In the genomic region with DNA sequence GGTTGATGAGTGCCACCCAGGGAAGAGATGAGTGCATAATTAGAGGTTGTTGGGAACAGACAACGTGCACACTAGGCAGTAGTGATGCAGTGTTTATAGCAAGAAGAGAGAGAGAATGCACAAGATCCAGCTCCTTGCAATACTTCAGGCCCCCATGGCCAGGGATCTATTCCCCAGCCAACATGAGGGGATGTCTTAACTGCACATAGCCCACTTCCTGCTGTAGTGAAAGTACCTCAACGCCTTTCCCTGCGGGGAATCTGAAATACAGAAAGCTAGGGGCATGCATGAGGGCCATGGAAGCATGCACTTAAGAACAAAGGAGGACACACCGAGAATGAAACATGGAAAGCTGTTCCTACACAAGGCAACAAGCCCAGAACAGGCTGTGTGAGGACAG, we compare ENCODE assay signal across 19 cellular contexts.
"Had no signal": no experiment of that assay in that cellular context is flagged by ENCODE, and none has a peak within 500 bp of the region (broad histone marks: within the 10 kb centered on the region; RNA-seq: fewer than 3 reads in every experiment).

No MANE protein-coding gene starts in this region.

- H3K4me2 ChIP-seq: KMS-11 had no signal

- H3K36me3 ChIP-seq: MG63, SJSA1 had no signal

- H3K9ac ChIP-seq: KMS-11 had no signal

- H3K27ac ChIP-seq: KMS-11, SJSA1 had no signal

- H3K9me3 ChIP-seq: MG63, SJSA1 had no signal

- FAIRE-seq: RCC 7860 had no signal

- H3K4me1 ChIP-seq: SJSA1 had no signal

- H3K27me3 ChIP-seq: MG63, SJSA1 had no signal

- DNase-seq: activated CD4-positive, alpha-beta T cell treated with anti-CD3 and anti-CD28 coated beads for 4 hours; activated CD8-positive, alpha-beta memory T cell treated with anti-CD3 and anti-CD28 coated beads, Interleukin-2, amount 50 U/mL, for 4 hours; activated CD8-positive, alpha-beta T cell treated with anti-CD3 and anti-CD28 coated beads for 36 hours; activated gamma-delta T cell treated with Interleukin-2 at 50 U/mL for 16 hours; activated naive CD4-positive, alpha-beta T cell treated with anti-CD3 and anti-CD28 coated beads, Interleukin-2, amount 10 ng/mL, durations not matched to agents 7 days and 5 days; activated naive CD8-positive, alpha-beta T cell treated with anti-CD3 and anti-CD28 coated beads for 36 hours; activated T-cell treated with anti-CD3 and anti-CD28 coated beads, Interleukin-2, amount 50 U/mL, for 72 hours; MG63; MV-4-11; NCI-H1105; NCI-H1436; NCI-H1694 treated with DMSO at 0.1 percent for 48 hours; NCI-H446; NCI-H524 had no signal

- H3K4me3 ChIP-seq: MG63, SJSA1 had no signal

- ATAC-seq: activated CD4-positive, CD25-positive, alpha-beta regulatory T cell treated with anti-CD3 and anti-CD28 coated beads, Interleukin-2, amount 50 U/mL, for 24 hours; activated CD8-positive, alpha-beta T cell treated with anti-CD3 and anti-CD28 coated beads for 36 hours; activated T-cell treated with anti-CD3 and anti-CD28 coated beads, Interleukin-2, amount 50 U/mL, for 72 hours; PC-3 had no signal
